ENCODE assay signal across 1 cellular context in the genomic region with DNA sequence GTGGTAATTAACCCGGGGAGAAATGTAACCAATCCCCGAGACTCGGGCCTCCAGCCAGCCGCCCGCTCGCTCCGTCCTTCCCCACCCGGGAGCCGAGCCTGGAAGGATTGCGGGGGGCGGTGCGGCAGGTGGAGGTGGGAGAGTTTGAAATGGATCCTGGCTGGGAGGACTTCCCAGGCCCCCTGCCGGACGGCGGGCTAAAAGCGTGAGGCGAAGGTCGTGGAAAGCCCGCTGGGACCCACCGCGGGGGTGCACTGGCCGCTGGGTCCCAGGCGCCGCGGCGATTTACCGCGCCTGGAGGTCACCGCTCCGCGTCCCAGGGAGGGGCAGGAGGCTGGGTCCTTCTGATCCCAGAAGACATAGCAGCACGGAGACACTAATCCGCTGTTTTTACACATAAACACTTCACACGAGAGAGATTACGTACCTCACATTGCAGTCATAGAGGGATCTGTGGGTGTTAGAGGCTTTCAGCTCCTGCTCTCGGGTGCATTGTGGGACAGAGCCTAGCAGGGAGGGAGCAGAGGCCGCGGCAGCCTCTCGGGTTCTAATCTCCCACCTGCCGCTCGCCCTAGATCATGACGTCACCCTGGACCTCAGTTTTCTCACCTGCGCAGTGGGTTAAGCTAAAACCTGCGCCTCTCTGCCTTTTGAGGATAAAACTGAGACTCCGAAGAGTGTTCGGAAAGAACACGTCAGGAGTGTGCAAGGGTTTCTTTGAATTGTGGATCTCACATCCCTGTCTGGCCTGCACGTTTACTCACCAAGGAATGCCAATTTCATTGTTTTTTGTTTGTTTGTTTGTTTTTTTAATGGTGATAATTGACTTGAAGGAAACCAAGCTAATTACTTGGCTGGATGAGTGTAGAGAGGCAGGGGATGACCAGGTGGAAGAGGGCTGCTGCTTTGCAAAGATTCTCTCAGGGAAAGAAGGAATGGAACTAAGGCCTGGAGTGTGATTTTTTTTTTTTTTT.
A peak's percentile ranks its signal among the peaks of the same experiment; 100 is the strongest.
TF ChIP-seq lines count a peak whose summit lies in the region.

No MANE protein-coding gene starts in this region.

TF ChIP-seq in HEK293, 187 proteins besides CTCF, POLR2A, EP300 and RAD21 (continued from another document and continues in another):
- TF ChIP-seq PRDM2 (tag by site-specific recombination; IDR thresholded peaks at IDR 0.05; ENCODE audit: borderline replicate concordance) (no peak), ZNF223 (tag by site-specific recombination; IDR thresholded peaks at IDR 0.05) (peak; percentile 99), ZNF654 (tag by site-specific recombination; IDR thresholded peaks at IDR 0.05; ENCODE audit: low read depth) (no peak), HIC1 (tag by site-specific recombination; IDR thresholded peaks at IDR 0.05) (no peak; the same call in 1 of the 2 replicates), ZBTB6 (tag by site-specific recombination; IDR thresholded peaks at IDR 0.05) (peak; percentile 78), ZNF600 (tag by site-specific recombination; IDR thresholded peaks at IDR 0.05) (peak; percentile 62; the same call in 1 of the 2 replicates), HOXA7 (CRISPR knock-in tag; IDR thresholded peaks at IDR 0.05; ENCODE audit: borderline replicate concordance) (no peak), ZNF404 (tag by site-specific recombination; IDR thresholded peaks at IDR 0.05) (no peak), ZNF114 (tag by site-specific recombination; IDR thresholded peaks at IDR 0.05) (no peak), ZNF660 (tag by site-specific recombination; IDR thresholded peaks at IDR 0.05) (peak; percentile 87), ZBTB20 (tag by site-specific recombination; IDR thresholded peaks at IDR 0.05) (peak; percentile 88; the same call in 1 of the 2 replicates), ZNF76 (tag by site-specific recombination; IDR thresholded peaks at IDR 0.05; ENCODE audit: borderline replicate concordance, low read depth) (peak; percentile 95), ZSCAN4 (tag by site-specific recombination; IDR thresholded peaks at IDR 0.05) (peak; percentile 25), IKZF3 (tag by site-specific recombination; IDR thresholded peaks at IDR 0.05) (0 out of 2 replicates have a peak, but pooled peaks have one; percentile 83), ZNF558 (tag by site-specific recombination; IDR thresholded peaks at IDR 0.05) (peak; percentile 91), ZFP69B (tag by site-specific recombination; IDR thresholded peaks at IDR 0.05) (peak; percentile 97), ZNF629 (tag by site-specific recombination; IDR thresholded peaks at IDR 0.05) (peak; percentile 98), ZNF768 (tag by site-specific recombination; IDR thresholded peaks at IDR 0.05) (peak; percentile 12; the same call in 1 of the 2 replicates), ZNF132 (tag by site-specific recombination; IDR thresholded peaks at IDR 0.05; ENCODE audit: borderline replicate concordance) (no peak), PRDM1 (tag by site-specific recombination; IDR thresholded peaks at IDR 0.05) (no peak), ZNF274 (IDR thresholded peaks at IDR 0.05; ENCODE audit: low read length) (no peak), ZNF274 (tag by site-specific recombination; IDR thresholded peaks at IDR 0.05; ENCODE audit: borderline replicate concordance) (no peak), ZNF549 (tag by site-specific recombination; IDR thresholded peaks at IDR 0.05) (no peak), ZNF529 (tag by site-specific recombination; IDR thresholded peaks at IDR 0.05; ENCODE audit: insufficient replicate concordance) (no peak), ZBTB10 (tag by site-specific recombination; IDR thresholded peaks at IDR 0.05) (peak; percentile 66; the same call in 1 of the 2 replicates), ZNF133 (tag by site-specific recombination; IDR thresholded peaks at IDR 0.05) (no peak), ZNF837 (tag by site-specific recombination; IDR thresholded peaks at IDR 0.05) (no peak)
- TF ChIP-seq, protein P1, sequence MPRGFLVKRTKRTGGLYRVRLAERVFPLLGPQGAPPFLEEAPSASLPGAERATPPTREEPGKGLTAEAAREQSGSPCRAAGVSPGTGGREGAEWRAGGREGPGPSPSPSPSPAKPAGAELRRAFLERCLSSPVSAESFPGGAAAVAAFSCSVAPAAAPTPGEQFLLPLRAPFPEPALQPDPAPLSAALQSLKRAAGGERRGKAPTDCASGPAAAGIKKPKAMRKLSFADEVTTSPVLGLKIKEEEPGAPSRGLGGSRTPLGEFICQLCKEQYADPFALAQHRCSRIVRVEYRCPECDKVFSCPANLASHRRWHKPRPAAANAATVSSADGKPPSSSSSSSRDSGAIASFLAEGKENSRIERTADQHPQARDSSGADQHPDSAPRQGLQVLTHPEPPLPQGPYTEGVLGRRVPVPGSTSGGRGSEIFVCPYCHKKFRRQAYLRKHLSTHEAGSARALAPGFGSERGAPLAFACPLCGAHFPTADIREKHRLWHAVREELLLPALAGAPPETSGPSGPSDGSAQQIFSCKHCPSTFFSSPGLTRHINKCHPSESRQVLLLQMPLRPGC (tag by site-specific recombination; IDR thresholded peaks at IDR 0.05), result no peak
- TF ChIP-seq, protein P2, sequence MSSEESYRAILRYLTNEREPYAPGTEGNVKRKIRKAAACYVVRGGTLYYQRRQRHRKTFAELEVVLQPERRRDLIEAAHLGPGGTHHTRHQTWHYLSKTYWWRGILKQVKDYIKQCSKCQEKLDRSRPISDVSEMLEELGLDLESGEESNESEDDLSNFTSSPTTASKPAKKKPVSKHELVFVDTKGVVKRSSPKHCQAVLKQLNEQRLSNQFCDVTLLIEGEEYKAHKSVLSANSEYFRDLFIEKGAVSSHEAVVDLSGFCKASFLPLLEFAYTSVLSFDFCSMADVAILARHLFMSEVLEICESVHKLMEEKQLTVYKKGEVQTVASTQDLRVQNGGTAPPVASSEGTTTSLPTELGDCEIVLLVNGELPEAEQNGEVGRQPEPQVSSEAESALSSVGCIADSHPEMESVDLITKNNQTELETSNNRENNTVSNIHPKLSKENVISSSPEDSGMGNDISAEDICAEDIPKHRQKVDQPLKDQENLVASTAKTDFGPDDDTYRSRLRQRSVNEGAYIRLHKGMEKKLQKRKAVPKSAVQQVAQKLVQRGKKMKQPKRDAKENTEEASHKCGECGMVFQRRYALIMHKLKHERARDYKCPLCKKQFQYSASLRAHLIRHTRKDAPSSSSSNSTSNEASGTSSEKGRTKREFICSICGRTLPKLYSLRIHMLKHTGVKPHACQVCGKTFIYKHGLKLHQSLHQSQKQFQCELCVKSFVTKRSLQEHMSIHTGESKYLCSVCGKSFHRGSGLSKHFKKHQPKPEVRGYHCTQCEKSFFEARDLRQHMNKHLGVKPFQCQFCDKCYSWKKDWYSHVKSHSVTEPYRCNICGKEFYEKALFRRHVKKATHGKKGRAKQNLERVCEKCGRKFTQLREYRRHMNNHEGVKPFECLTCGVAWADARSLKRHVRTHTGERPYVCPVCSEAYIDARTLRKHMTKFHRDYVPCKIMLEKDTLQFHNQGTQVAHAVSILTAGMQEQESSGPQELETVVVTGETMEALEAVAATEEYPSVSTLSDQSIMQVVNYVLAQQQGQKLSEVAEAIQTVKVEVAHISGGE (tag by site-specific recombination; conservative IDR thresholded peaks at IDR 0.05; ENCODE audit: low read depth), result no peak
- TF ChIP-seq, protein P3, sequence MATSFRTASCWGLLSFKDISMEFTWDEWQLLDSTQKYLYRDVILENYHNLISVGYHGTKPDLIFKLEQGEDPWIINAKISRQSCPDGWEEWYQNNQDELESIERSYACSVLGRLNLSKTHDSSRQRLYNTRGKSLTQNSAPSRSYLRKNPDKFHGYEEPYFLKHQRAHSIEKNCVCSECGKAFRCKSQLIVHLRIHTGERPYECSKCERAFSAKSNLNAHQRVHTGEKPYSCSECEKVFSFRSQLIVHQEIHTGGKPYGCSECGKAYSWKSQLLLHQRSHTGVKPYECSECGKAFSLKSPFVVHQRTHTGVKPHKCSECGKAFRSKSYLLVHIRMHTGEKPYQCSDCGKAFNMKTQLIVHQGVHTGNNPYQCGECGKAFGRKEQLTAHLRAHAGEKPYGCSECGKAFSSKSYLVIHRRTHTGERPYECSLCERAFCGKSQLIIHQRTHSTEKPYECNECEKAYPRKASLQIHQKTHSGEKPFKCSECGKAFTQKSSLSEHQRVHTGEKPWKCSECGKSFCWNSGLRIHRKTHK (tag by site-specific recombination; IDR thresholded peaks at IDR 0.05), result no peak
